1 cellular context compared by ENCODE assay signal in genomic region chr2:30155202-30155601, GRCh38.
TF ChIP-seq lines count a peak whose summit lies in the region.

No MANE protein-coding gene starts in this region.

TF ChIP-seq in SK-N-SH, 30 proteins besides CTCF, POLR2A, EP300 and RAD21 (continued from another document):
- TF ChIP-seq, protein P1, sequence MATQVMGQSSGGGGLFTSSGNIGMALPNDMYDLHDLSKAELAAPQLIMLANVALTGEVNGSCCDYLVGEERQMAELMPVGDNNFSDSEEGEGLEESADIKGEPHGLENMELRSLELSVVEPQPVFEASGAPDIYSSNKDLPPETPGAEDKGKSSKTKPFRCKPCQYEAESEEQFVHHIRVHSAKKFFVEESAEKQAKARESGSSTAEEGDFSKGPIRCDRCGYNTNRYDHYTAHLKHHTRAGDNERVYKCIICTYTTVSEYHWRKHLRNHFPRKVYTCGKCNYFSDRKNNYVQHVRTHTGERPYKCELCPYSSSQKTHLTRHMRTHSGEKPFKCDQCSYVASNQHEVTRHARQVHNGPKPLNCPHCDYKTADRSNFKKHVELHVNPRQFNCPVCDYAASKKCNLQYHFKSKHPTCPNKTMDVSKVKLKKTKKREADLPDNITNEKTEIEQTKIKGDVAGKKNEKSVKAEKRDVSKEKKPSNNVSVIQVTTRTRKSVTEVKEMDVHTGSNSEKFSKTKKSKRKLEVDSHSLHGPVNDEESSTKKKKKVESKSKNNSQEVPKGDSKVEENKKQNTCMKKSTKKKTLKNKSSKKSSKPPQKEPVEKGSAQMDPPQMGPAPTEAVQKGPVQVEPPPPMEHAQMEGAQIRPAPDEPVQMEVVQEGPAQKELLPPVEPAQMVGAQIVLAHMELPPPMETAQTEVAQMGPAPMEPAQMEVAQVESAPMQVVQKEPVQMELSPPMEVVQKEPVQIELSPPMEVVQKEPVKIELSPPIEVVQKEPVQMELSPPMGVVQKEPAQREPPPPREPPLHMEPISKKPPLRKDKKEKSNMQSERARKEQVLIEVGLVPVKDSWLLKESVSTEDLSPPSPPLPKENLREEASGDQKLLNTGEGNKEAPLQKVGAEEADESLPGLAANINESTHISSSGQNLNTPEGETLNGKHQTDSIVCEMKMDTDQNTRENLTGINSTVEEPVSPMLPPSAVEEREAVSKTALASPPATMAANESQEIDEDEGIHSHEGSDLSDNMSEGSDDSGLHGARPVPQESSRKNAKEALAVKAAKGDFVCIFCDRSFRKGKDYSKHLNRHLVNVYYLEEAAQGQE (IDR thresholded peaks at IDR 0.05; ENCODE audit: low read depth, low read length): no peak
- TF ChIP-seq GABPA (IDR thresholded peaks at IDR 0.05; ENCODE audit: low read depth) (no peak), FOSL2 (IDR thresholded peaks at IDR 0.05; ENCODE audit: borderline replicate concordance, low read depth) (no peak), TCF12 (IDR thresholded peaks at IDR 0.05) (no peak), USF2 (IDR thresholded peaks at IDR 0.05; ENCODE audit: borderline replicate concordance, low read depth, low read length) (no peak), MEF2A (IDR thresholded peaks at IDR 0.05; ENCODE audit: borderline replicate concordance, low read depth) (no peak), YY1 (IDR thresholded peaks at IDR 0.05; ENCODE audit: low read depth) (no peak), POLR2AphosphoS5 (IDR thresholded peaks at IDR 0.05; ENCODE audit: low read depth, low read length) (no peak), EZH2phosphoT487 (IDR thresholded peaks at IDR 0.05; ENCODE audit: borderline replicate concordance, low read depth) (no peak), JUND (IDR thresholded peaks at IDR 0.05) (no peak)
- TF ChIP-seq, protein P2, sequence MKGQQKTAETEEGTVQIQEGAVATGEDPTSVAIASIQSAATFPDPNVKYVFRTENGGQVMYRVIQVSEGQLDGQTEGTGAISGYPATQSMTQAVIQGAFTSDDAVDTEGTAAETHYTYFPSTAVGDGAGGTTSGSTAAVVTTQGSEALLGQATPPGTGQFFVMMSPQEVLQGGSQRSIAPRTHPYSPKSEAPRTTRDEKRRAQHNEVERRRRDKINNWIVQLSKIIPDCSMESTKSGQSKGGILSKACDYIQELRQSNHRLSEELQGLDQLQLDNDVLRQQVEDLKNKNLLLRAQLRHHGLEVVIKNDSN (IDR thresholded peaks at IDR 0.05; ENCODE audit: borderline replicate concordance, low read depth): no peak
